ENCODE assay signal across 24 cellular contexts in the genomic region with DNA sequence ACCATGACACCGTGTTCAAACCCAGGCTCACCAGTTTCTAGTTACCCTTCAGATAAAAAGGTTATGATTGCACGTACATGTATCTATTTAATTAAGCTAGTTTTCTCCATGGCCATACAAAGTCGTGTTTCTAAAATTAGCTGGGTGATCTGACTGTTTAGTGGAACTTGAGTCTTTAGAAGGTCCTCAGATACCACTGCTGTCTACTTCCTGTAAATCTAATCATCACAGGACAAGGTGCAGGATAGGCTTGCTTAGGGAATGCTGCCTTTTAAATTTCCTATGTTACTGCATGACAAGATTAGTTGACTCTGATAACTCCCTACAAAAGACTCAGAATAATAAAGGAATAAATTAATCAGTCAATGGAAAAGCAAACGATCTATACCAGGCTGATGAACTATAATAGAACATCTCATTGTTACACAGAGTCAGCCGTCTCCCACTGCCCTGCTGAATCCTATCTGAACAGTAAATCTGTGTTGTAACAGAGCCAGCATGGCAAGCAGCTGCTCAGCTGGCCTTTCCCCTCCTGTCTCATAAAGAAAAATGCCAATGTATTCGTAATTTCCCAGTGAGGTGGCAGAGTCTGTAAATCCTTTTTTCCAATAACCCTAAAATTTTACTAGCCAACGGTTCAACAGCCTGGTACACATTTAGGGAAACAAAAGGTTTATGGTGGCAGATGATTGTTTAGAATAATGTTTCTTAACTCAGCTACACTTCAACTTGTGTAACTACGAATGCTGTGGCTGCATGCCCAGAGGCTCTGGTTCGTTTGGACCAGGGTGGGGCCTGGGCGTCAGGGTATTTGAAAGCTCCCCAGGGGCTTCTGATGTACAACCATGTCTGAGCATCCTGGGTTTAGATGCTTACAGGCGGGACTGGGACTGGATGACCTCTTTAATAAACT.
DNase-seq lines count a peak whose midpoint lies in the region; ATAC-seq, FAIRE-seq and TF ChIP-seq lines count a peak whose summit lies in the region.
"Had no signal": no experiment of that assay in that cellular context is flagged by ENCODE, and none has a peak within 500 bp of the region (broad histone marks: within the 10 kb centered on the region; RNA-seq: fewer than 3 reads in every experiment).

No MANE protein-coding gene starts in this region.

- H3K27ac ChIP-seq in kidney (ENCODE audit: low read depth in 2 of 2, low read length in 2 of 2), result no peak overlapping the region
- H3K27ac ChIP-seq: ascending aorta, esophagus squamous epithelium had no signal

- no peak for FAIRE-seq in kidney (lab: Jason Lieb, UNC)
- FAIRE-seq: G401.6, H54 had no signal

- intact Hi-C loops in kidney (cut with DNase I), result no loop called here

- no peaks in the 10 kb centered on the region for H3K4me1 ChIP-seq in kidney (ENCODE audit: control insufficient read depth in 1 of 2, insufficient read depth in 1 of 2, low read depth in 1 of 2, low read length in 2 of 2)
- H3K4me1 ChIP-seq: ascending aorta, esophagus squamous epithelium had no signal

- no peak overlapping the region for H3K4me3 ChIP-seq in kidney (ENCODE audit: low read length in 2 of 2)
- H3K4me3 ChIP-seq: ascending aorta, esophagus squamous epithelium had no signal

- no peak overlapping the region for H3K9ac ChIP-seq in kidney (ENCODE audit: low read length in 2 of 2)

- no peak for TF ChIP-seq CTCF in kidney (IDR thresholded peaks at IDR 0.05; ENCODE audit: borderline replicate concordance, extremely low read depth, insufficient read depth)

- no peaks in the 10 kb centered on the region for H3K9me3 ChIP-seq in kidney (ENCODE audit: control insufficient read depth in 1 of 2, low read length in 2 of 2)
- H3K9me3 ChIP-seq: ascending aorta, esophagus squamous epithelium had no signal

- H3K36me3 ChIP-seq in kidney (ENCODE audit: control insufficient read depth in 1 of 2, insufficient read depth in 2 of 2, low read length in 2 of 2), result no peaks in the 10 kb centered on the region
- H3K36me3 ChIP-seq: ascending aorta, esophagus squamous epithelium had no signal

- DNase-seq in NCI-H2107 treated with DMSO at 0.1 percent for 48 hours (lab: John Stamatoyannopoulos, UW; ENCODE audit: unreplicated experiment), result peak; percentile 6
- DNase-seq in NCI-H2107 (lab: John Stamatoyannopoulos, UW), result no peak
- peak; percentile 17 for DNase-seq in NCI-H69 (lab: John Stamatoyannopoulos, UW)
- peak; percentile 28 for DNase-seq in cerebellar cortex (ENCODE audit: low spot score)
- DNase-seq in pons (ENCODE audit: low spot score), result peak; percentile 58
- DNase-seq in HK-2 (ENCODE audit: unreplicated experiment), result no peak
- no peak for DNase-seq in kidney
- DNase-seq: activated CD4-positive, alpha-beta T cell treated with anti-CD3 and anti-CD28 coated beads for 4 hours; activated effector memory CD4-positive, alpha-beta T cell treated with anti-CD3 and anti-CD28 coated beads, Interleukin-2, amount 50 U/mL, for 16 hours; activated naive CD8-positive, alpha-beta T cell treated with anti-CD3 and anti-CD28 coated beads for 36 hours; activated T-cell treated with anti-CD3 and anti-CD28 coated beads for 4 hours; caudate nucleus; CD4-positive, alpha-beta memory T cell; esophagus squamous epithelium; foreskin melanocyte; immature natural killer cell; natural killer cell; NCI-H2171 treated with DMSO at 0.1 percent for 48 hours; NCI-H526; RPMI8226 had no signal

- no peak for ATAC-seq in GM21786 (IDR thresholded peaks at IDR 0.05; ENCODE audit: unreplicated experiment)
- ATAC-seq: natural killer cell had no signal

Comparison
In these comparisons a context has a peak if more than half of its experiments do, and no peak if none do; other contexts are left out.
1. DNase-seq: peak in NCI-H2107 treated with DMSO at 0.1 percent for 48 hours (single experiment), NCI-H69 (single experiment), cerebellar cortex (single experiment) and pons (single experiment); none in NCI-H2107 (single experiment), HK-2 (single experiment) and kidney (single experiment).